ENCODE assay signal across 11 cellular contexts in genomic region chr16:56422896-56423441, GRCh38. TPM values are rescaled to one million over a fixed set of nuclear protein-coding genes. Genes with fewer than 3 reads are reported as not detected.
A peak's percentile ranks its signal among the peaks of the same experiment; 100 is the strongest.
DNase-seq lines count a peak whose midpoint lies in the region; ATAC-seq and TF ChIP-seq lines count a peak whose summit lies in the region.
"Had no signal": no experiment of that assay in that cellular context is flagged by ENCODE, and none has a peak within 500 bp of the region (broad histone marks: within the 10 kb centered on the region; RNA-seq: fewer than 3 reads in every experiment).

No MANE protein-coding gene starts in this region.

- no peak overlapping the region for H3K27ac Mint-ChIP-seq in activated naive CD4-positive, alpha-beta T cell treated with anti-CD3 and anti-CD28 coated beads, Interleukin-2, amount 10 ng/mL, durations not matched to agents 7 days and 5 days
- H3K27ac Mint-ChIP-seq in activated naive CD4-positive, alpha-beta T cell treated with anti-CD3 and anti-CD28 coated beads, Interleukin-2, amount 50 U/mL, for 72 hours, result peak overlapping the region in 1 of 2 donors; percentile 34
- H3K27ac Mint-ChIP-seq in immature natural killer cell, result peak overlapping the region in 2 of 6 donors; percentile 20 to 22

- H3K4me3 ChIP-seq in WI38 (ENCODE audit: low read depth, low read length), result 0 out of 2 replicates have a peak overlapping the region, but pooled peaks have one; percentile 17
- no peak overlapping the region for H3K4me3 ChIP-seq in right atrium auricular region

- H3K4me1 ChIP-seq in right atrium auricular region, result peaks cover 0 to 31% of the 10 kb centered on the region in 2 donors

- H3K27ac ChIP-seq in substantia nigra (ENCODE audit: low read depth, low read length, poor library complexity, severe bottlenecking) (peak overlapping the region; percentile 42), right atrium auricular region (no peak overlapping the region)

- no peaks in the 10 kb centered on the region for H3K36me3 Mint-ChIP-seq in activated naive CD4-positive, alpha-beta T cell treated with anti-CD3 and anti-CD28 coated beads, Interleukin-2, amount 10 ng/mL, durations not matched to agents 7 days and 5 days
- peaks cover 0 to 5% of the 10 kb centered on the region in 2 donors for H3K36me3 Mint-ChIP-seq in activated naive CD4-positive, alpha-beta T cell treated with anti-CD3 and anti-CD28 coated beads, Interleukin-2, amount 50 U/mL, for 72 hours
- H3K36me3 Mint-ChIP-seq in immature natural killer cell, result no peaks in the 10 kb centered on the region

- CTCF ChIA-PET in activated naive CD4-positive, alpha-beta T cell treated with anti-CD3 and anti-CD28 coated beads, Interleukin-2, amount 10 ng/mL, durations not matched to agents 7 days and 5 days (lab: Charles Lee), result no interaction called here

- H3K4me1 Mint-ChIP-seq in activated naive CD4-positive, alpha-beta T cell treated with anti-CD3 and anti-CD28 coated beads, Interleukin-2, amount 10 ng/mL, durations not matched to agents 7 days and 5 days, result peaks cover 43% of the 10 kb centered on the region
- peaks cover 31 to 50% of the 10 kb centered on the region in 2 donors for H3K4me1 Mint-ChIP-seq in immature natural killer cell

- no peaks in the 10 kb centered on the region for H3K27me3 Mint-ChIP-seq in activated naive CD4-positive, alpha-beta T cell treated with anti-CD3 and anti-CD28 coated beads, Interleukin-2, amount 10 ng/mL, durations not matched to agents 7 days and 5 days
- peaks cover 3 to 5% (median 3%) of the 10 kb centered on the region in 3 donors for H3K27me3 Mint-ChIP-seq in immature natural killer cell (ENCODE audit: low read depth in 3 of 3)
- H3K27me3 Mint-ChIP-seq: effector memory CD8-positive, alpha-beta T cell had no signal

- no peak for DNase-seq in activated naive CD4-positive, alpha-beta T cell treated with anti-CD3 and anti-CD28 coated beads, Interleukin-2, amount 10 ng/mL, durations not matched to agents 7 days and 5 days
- no peak for DNase-seq in activated naive CD4-positive, alpha-beta T cell treated with anti-CD3 and anti-CD28 coated beads, Interleukin-2, amount 50 U/mL, for 72 hours (ENCODE audit: low spot score in 2 of 2)
- DNase-seq in immature natural killer cell, result no peak
- DNase-seq in substantia nigra (lab: John Stamatoyannopoulos, UW), result peak in 1 of 49 donors; percentile 3
- no peak for DNase-seq in right atrium auricular region (ENCODE audit: low spot score)
- no peak for DNase-seq in HPDE6-E6E7 (ENCODE audit: extremely low spot score)
- DNase-seq: activated gamma-delta T cell treated with Interleukin-2 at 50 U/mL for 16 hours; effector memory CD8-positive, alpha-beta T cell; NCI-H526 had no signal

- H3K27me3 ChIP-seq in right atrium auricular region, result no peaks in the 10 kb centered on the region

- H3K9me3 Mint-ChIP-seq in activated naive CD4-positive, alpha-beta T cell treated with anti-CD3 and anti-CD28 coated beads, Interleukin-2, amount 10 ng/mL, durations not matched to agents 7 days and 5 days, result no peaks in the 10 kb centered on the region
- no peaks in the 10 kb centered on the region for H3K9me3 Mint-ChIP-seq in activated naive CD4-positive, alpha-beta T cell treated with anti-CD3 and anti-CD28 coated beads, Interleukin-2, amount 50 U/mL, for 72 hours
- H3K9me3 Mint-ChIP-seq in immature natural killer cell, result no peaks in the 10 kb centered on the region
- H3K9me3 Mint-ChIP-seq: effector memory CD8-positive, alpha-beta T cell had no signal

- ATAC-seq in activated naive CD4-positive, alpha-beta T cell treated with anti-CD3 and anti-CD28 coated beads, Interleukin-2, amount 50 U/mL, for 72 hours, result no peak
- no peak for ATAC-seq in GM18870 (IDR thresholded peaks at IDR 0.05; ENCODE audit: unreplicated experiment)
- ATAC-seq: effector memory CD8-positive, alpha-beta T cell had no signal

- TF ChIP-seq CTCF in WI38 (IDR thresholded peaks at IDR 0.05; ENCODE audit: low read depth, low read length) (no peak), right atrium auricular region (IDR thresholded peaks at IDR 0.05) (no peak)

- peak overlapping the region; percentile 10 for H3K4me3 Mint-ChIP-seq in activated naive CD4-positive, alpha-beta T cell treated with anti-CD3 and anti-CD28 coated beads, Interleukin-2, amount 10 ng/mL, durations not matched to agents 7 days and 5 days
- peak overlapping the region; percentile 7 to 64 (median 45) for H3K4me3 Mint-ChIP-seq in immature natural killer cell

- no peaks in the 10 kb centered on the region for H3K9me3 ChIP-seq in right atrium auricular region

- H3K36me3 ChIP-seq in right atrium auricular region, result no peaks in the 10 kb centered on the region

RNA-seq across cellular contexts. Expression of gene AMFR, which starts 2.4 kb away (rescaled TPM):
- 10 to 100 TPM; 29.7 to 32.3 TPM for total RNA-seq in activated naive CD4-positive, alpha-beta T cell treated with anti-CD3 and anti-CD28 coated beads, Interleukin-2, amount 50 U/mL, for 72 hours
- polyA plus RNA-seq in immature natural killer cell, result 10 to 100 TPM; 17.8 to 63.3 (median 40.3) TPM
- 100 to 1,000 TPM; 110 to 153 TPM for total RNA-seq in right atrium auricular region

RNA-seq across cellular contexts. Expression of gene NUDT21, which starts 28.2 kb away (rescaled TPM):
- total RNA-seq in activated naive CD4-positive, alpha-beta T cell treated with anti-CD3 and anti-CD28 coated beads, Interleukin-2, amount 50 U/mL, for 72 hours, result 100 to 1,000 TPM; 308 to 362 TPM
- polyA plus RNA-seq in immature natural killer cell, result 10 to 100 TPM; 71.2 to 79.8 (median 76.8) TPM
- total RNA-seq in right atrium auricular region, result 10 to 100 TPM; 37.0 to 43.7 TPM

RNA-seq across cellular contexts. Expression of gene OGFOD1, which starts 28.4 kb away (rescaled TPM):
- 10 to 100 TPM; 45.0 to 50.9 TPM for total RNA-seq in activated naive CD4-positive, alpha-beta T cell treated with anti-CD3 and anti-CD28 coated beads, Interleukin-2, amount 50 U/mL, for 72 hours
- 10 to 100 TPM; 61.1 to 96.7 (median 80.5) TPM for polyA plus RNA-seq in immature natural killer cell
- 10 to 100 TPM; 18.0 to 23.7 TPM for total RNA-seq in right atrium auricular region

Comparison
In these comparisons a context has a peak if more than half of its experiments do, and no peak if none do; other contexts are left out.
1. RNA of gene NUDT21, which starts 28.2 kb away (total RNA-seq): 308 to 362 TPM in activated naive CD4-positive, alpha-beta T cell treated with anti-CD3 and anti-CD28 coated beads, Interleukin-2, amount 50 U/mL, for 72 hours; 37.0 to 43.7 TPM in right atrium auricular region; every median in the first group is over 4 times any median in the second.